ENCODE assay signal across 8 cellular contexts in the genomic region with DNA sequence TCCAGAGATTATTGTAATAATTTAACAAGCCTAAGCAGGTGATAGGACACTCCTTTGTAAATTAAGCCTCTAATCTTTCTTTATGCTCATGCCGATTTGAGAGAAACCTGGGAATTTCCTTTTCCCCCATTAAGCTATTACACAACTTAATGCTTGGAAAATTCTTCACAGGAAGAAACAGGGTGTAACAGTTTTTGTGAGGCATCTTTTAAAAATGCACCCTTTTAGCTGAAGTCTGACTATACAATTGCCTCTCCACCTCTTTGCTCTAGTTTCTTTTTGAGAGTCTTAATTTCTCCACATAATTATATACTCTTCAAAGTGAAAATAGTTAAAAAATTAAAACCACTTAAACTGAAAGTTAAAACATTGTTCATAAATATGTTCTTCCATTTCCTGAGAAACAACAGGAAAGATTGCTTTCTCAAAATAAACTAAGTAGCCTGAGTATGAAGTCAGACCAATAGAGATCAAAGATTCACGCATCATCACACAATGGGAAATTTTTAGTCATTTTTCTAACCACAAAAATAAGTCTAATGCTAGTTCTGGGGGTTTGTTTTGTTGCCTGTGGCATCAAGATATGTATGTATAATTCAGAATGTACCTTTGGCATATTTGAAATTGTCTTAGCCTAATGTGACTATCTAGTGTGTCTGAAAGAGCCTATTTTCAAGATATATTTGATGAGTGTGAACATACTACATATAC. TPM values are rescaled to one million over a fixed set of nuclear protein-coding genes. Genes with fewer than 3 reads are reported as not detected.
DNase-seq lines count a peak whose midpoint lies in the region; ATAC-seq lines count a peak whose summit lies in the region.

No MANE protein-coding gene starts in this region.

- peaks cover 15% of the 10 kb centered on the region for H3K36me3 Mint-ChIP-seq in CD4-positive, CD25-positive, alpha-beta regulatory T cell

- peaks cover 17% of the 10 kb centered on the region for H3K36me3 ChIP-seq in CD4-positive, CD25-positive, alpha-beta regulatory T cell (ENCODE audit: control insufficient read depth, insufficient read depth, low read length)

- peak overlapping the region; percentile 66 for H3K4me3 ChIP-seq in CD4-positive, CD25-positive, alpha-beta regulatory T cell (ENCODE audit: low read depth, low read length)

- peaks cover 26% of the 10 kb centered on the region for H3K4me1 ChIP-seq in CD4-positive, CD25-positive, alpha-beta regulatory T cell (ENCODE audit: control insufficient read depth, insufficient read depth, low read length, poor library complexity, severe bottlenecking)

- H3K4me1 Mint-ChIP-seq in CD4-positive, CD25-positive, alpha-beta regulatory T cell, result peaks cover 6 to 24% (median 13%) of the 10 kb centered on the region in 4 donors

- no peak overlapping the region for H3K27ac Mint-ChIP-seq in CD4-positive, CD25-positive, alpha-beta regulatory T cell

- DNase-seq in CD4-positive, CD25-positive, alpha-beta regulatory T cell, result peak in 2 of 3 donors; percentile 44 to 65
- DNase-seq in dermis blood vessel endothelial cell, result peak; percentile 54
- DNase-seq in NCI-H1417 (lab: John Stamatoyannopoulos, UW), result no peak
- no peak for DNase-seq in stimulated activated naive CD4-positive, alpha-beta T cell treated with Interleukin-2 at 50 U/mL for 16 hours (lab: John Stamatoyannopoulos, UW)
- no peak for DNase-seq in DMS53 treated with DMSO at 0.1 percent for 48 hours (lab: John Stamatoyannopoulos, UW; ENCODE audit: unreplicated experiment)
- no peak for DNase-seq in D341Med (ENCODE audit: low spot score)

- no peaks in the 10 kb centered on the region for H3K27me3 Mint-ChIP-seq in CD4-positive, CD25-positive, alpha-beta regulatory T cell

- peak overlapping the region; percentile 82 for H3K27ac ChIP-seq in CD4-positive, CD25-positive, alpha-beta regulatory T cell (ENCODE audit: insufficient read depth, low read length, poor library complexity, severe bottlenecking)

- peak; percentile 65 to 71 for ATAC-seq in CD4-positive, CD25-positive, alpha-beta regulatory T cell (ENCODE audit: low read depth in 2 of 2)
- ATAC-seq in GM19463 (IDR thresholded peaks at IDR 0.05; ENCODE audit: unreplicated experiment), result peak; percentile 90
- peak; percentile 68 for ATAC-seq in HG03521 (IDR thresholded peaks at IDR 0.05; ENCODE audit: unreplicated experiment)

- H3K9me3 ChIP-seq in CD4-positive, CD25-positive, alpha-beta regulatory T cell (ENCODE audit: control insufficient read depth in 2 of 2, low read length in 2 of 2), result no peaks in the 10 kb centered on the region

- no peaks in the 10 kb centered on the region for H3K9me3 Mint-ChIP-seq in CD4-positive, CD25-positive, alpha-beta regulatory T cell

- H3K4me3 Mint-ChIP-seq in CD4-positive, CD25-positive, alpha-beta regulatory T cell, result peak overlapping the region in 3 of 4 donors; percentile 29 to 76 (median 73)

- no peaks in the 10 kb centered on the region for H3K27me3 ChIP-seq in CD4-positive, CD25-positive, alpha-beta regulatory T cell (ENCODE audit: control insufficient read depth, insufficient read depth, low read length)

RNA-seq across cellular contexts. Expression of a gene that starts 34.7 kb away (rescaled TPM):
- total RNA-seq in CD4-positive, CD25-positive, alpha-beta regulatory T cell, result 23.6 TPM
- polyA plus RNA-seq in CD4-positive, CD25-positive, alpha-beta regulatory T cell, result 10 to 100 TPM; 45.4 to 69.0 (median 56.8) TPM
- total RNA-seq in dermis blood vessel endothelial cell, result 18.5 and 22.4 TPM in 2 replicates

Comparison
In these comparisons a context has a peak if more than half of its experiments do, and no peak if none do; other contexts are left out.
1. DNase-seq: peak in CD4-positive, CD25-positive, alpha-beta regulatory T cell (2 of 3) and dermis blood vessel endothelial cell (single experiment); none in NCI-H1417 (0 of 3), stimulated activated naive CD4-positive, alpha-beta T cell treated with Interleukin-2 at 50 U/mL for 16 hours (single experiment), DMS53 treated with DMSO at 0.1 percent for 48 hours (single experiment) and D341Med (single experiment).
2. Peak in every context shown above with its lines, with median percentiles within 50 percentile points of each other: ATAC-seq.